Comparison of ENCODE assay signal across 14 cellular contexts in the genomic region with DNA sequence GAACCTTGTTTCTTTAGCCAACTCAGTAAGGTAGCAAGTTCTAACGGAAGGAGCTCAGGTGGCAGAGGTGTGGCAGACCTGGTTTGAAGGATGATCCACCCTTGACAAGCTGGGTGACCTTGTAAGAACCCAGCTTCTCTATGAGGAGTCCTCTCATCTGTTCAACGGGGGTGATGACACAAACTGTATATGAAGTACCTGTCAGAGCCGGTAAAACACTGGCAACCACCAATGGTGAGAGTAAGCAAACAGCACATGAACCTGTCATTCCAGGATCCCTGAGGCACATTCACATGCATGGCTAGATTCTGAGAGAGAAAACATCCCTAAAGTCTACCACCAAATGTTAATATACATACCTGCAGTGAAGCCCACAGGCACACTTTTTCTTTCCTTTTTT. TPM values are rescaled to one million over a fixed set of nuclear protein-coding genes. Genes with fewer than 3 reads are reported as not detected.
DNase-seq lines count a peak whose midpoint lies in the region; ATAC-seq and TF ChIP-seq lines count a peak whose summit lies in the region.
"Had no signal": no experiment of that assay in that cellular context is flagged by ENCODE, and none has a peak within 500 bp of the region (broad histone marks: within the 10 kb centered on the region; RNA-seq: fewer than 3 reads in every experiment).

No MANE protein-coding gene starts in this region.

- no peak for TF ChIP-seq CTCF in Calu3 (IDR thresholded peaks at IDR 0.05; ENCODE audit: unreplicated experiment)
- no peak for TF ChIP-seq CTCF in Loucy (conservative IDR thresholded peaks at IDR 0.05; ENCODE audit: low read length)
- no peak for TF ChIP-seq CTCF in brain (conservative IDR thresholded peaks at IDR 0.05)
- TF ChIP-seq CTCF in nephron (IDR thresholded peaks at IDR 0.05; ENCODE audit: unreplicated experiment in 3 of 3) = no peak

- H3K9me3 ChIP-seq in Loucy (ENCODE audit: insufficient read depth, low read depth, low read length) = no peaks in the 10 kb centered on the region
- H3K9me3 ChIP-seq: left ventricle myocardium inferior, SJSA1 had no signal

- H3K4me3 Mint-ChIP-seq in Calu3 (ENCODE audit: low read depth, unreplicated experiment) (peak overlapping the region; percentile 58), brain (peak overlapping the region; percentile 70 to 88 (median 78)), nephron (peak overlapping the region; percentile 79 to 84 (median 83))

- no peak overlapping the region for H3K9ac ChIP-seq in Loucy (ENCODE audit: low read depth, low read length, poor library complexity, severe bottlenecking)

- intact Hi-C loops in Calu3 (cut with micrococcal nuclease; ENCODE audit: unreplicated experiment) = no loop called here

- H2AFZ ChIP-seq in Loucy (ENCODE audit: low read length) = no peak overlapping the region

- H3K27ac Mint-ChIP-seq in Calu3 (ENCODE audit: unreplicated experiment) = no peak overlapping the region
- H3K27ac Mint-ChIP-seq in brain = peak overlapping the region; percentile 14 to 76 (median 28)
- H3K27ac Mint-ChIP-seq in nephron = peak overlapping the region in 2 of 3 experiments; percentile 45 to 72

- DNase-seq in Calu3 (no peak), cortex of kidney (lab: John Stamatoyannopoulos, UW) (no peak), AG20443 (ENCODE audit: low spot score) (no peak)
- DNase-seq: activated CD4-positive, CD25-positive, alpha-beta regulatory T cell treated with anti-CD3 and anti-CD28 coated beads, Interleukin-2, amount 50 U/mL, for 72 hours; amygdala; dorsolateral prefrontal cortex; left ventricle myocardium inferior; NCI-H524 treated with DMSO at 0.1 percent for 48 hours; substantia nigra had no signal

- no peak for ATAC-seq in HG02840 (IDR thresholded peaks at IDR 0.05; ENCODE audit: low FRiP score, unreplicated experiment)

- no peaks in the 10 kb centered on the region for H3K36me3 ChIP-seq in Loucy (ENCODE audit: insufficient read depth, low read length)
- H3K36me3 ChIP-seq: left ventricle myocardium inferior had no signal

- peaks cover 62% of the 10 kb centered on the region for H3K79me2 ChIP-seq in Loucy (ENCODE audit: insufficient read depth, low read length)

- no peaks in the 10 kb centered on the region for H3K27me3 ChIP-seq in Loucy (ENCODE audit: insufficient read depth, low read length, poor library complexity, severe bottlenecking)
- H3K27me3 ChIP-seq: dorsolateral prefrontal cortex, SJSA1 had no signal

- H4K20me1 ChIP-seq in Loucy (ENCODE audit: insufficient read depth, low read length, poor library complexity, severe bottlenecking) = peaks cover 31% of the 10 kb centered on the region

- H3K27me3 Mint-ChIP-seq in Calu3 (ENCODE audit: unreplicated experiment) = no peaks in the 10 kb centered on the region
- no peaks in the 10 kb centered on the region for H3K27me3 Mint-ChIP-seq in brain
- no peaks in the 10 kb centered on the region for H3K27me3 Mint-ChIP-seq in nephron (ENCODE audit: low read depth)

- no peaks in the 10 kb centered on the region for H3F3A ChIP-seq in Loucy (ENCODE audit: low read depth)

- H3K36me3 Mint-ChIP-seq in Calu3 (ENCODE audit: insufficient read depth, unreplicated experiment) = peaks cover 32% of the 10 kb centered on the region
- peaks cover 40% of the 10 kb centered on the region for H3K36me3 Mint-ChIP-seq in brain
- peaks cover 20% of the 10 kb centered on the region for H3K36me3 Mint-ChIP-seq in nephron (ENCODE audit: low read depth)

- CTCF ChIA-PET in Calu3 (lab: Charles Lee) = no interaction called here

- peak overlapping the region; percentile 99 for H3K4me2 ChIP-seq in Loucy (ENCODE audit: low read depth, low read length, poor library complexity, severe bottlenecking)

- no peaks in the 10 kb centered on the region for H3K9me3 Mint-ChIP-seq in Calu3 (ENCODE audit: low read depth, unreplicated experiment)
- H3K9me3 Mint-ChIP-seq in brain = peaks cover 3 to 9% (median 4%) of the 10 kb centered on the region in 5 experiments
- H3K9me3 Mint-ChIP-seq in nephron = peaks cover 2% of the 10 kb centered on the region

- H3K4me1 ChIP-seq in Loucy (ENCODE audit: insufficient read depth, low read length, poor library complexity, severe bottlenecking) = peaks cover 26% of the 10 kb centered on the region

- no TSS peak for BruUV-seq in Calu3 (replicated peaks; lab: Mats Ljungman, UMichigan)

- H3K4me3 ChIP-seq in Loucy (ENCODE audit: low read length, poor library complexity, severe bottlenecking) = peak overlapping the region; percentile 100
- H3K4me3 ChIP-seq: left ventricle myocardium inferior, SJSA1 had no signal

- H3K4me1 Mint-ChIP-seq in Calu3 (ENCODE audit: low read depth, unreplicated experiment) (peaks cover 9% of the 10 kb centered on the region), brain (peaks cover 34% of the 10 kb centered on the region), nephron (peaks cover 14% of the 10 kb centered on the region)

- H3K9me2 ChIP-seq in Loucy (replicated peaks; ENCODE audit: low read depth, low read length) = no peaks in the 10 kb centered on the region

RNA-seq across cellular contexts. Expression of gene SCAP, which starts 2.4 kb away (rescaled TPM):
- total RNA-seq in Calu3 (2022) = 67.6 and 74.2 TPM in 2 replicates
- 56.1 TPM for polyA plus RNA-seq in brain (ENCODE audit: insufficient read depth, low read depth, low replicate concordance)

RNA-seq across cellular contexts. Expression of gene ELP6, which starts 40.1 kb away (rescaled TPM):
- total RNA-seq in Calu3 (2022) = 23.4 and 23.6 TPM in 2 replicates
- polyA plus RNA-seq in brain (ENCODE audit: insufficient read depth, low read depth, low replicate concordance) = 51.0 TPM
